11 cellular contexts compared by ENCODE assay signal in the genomic region with DNA sequence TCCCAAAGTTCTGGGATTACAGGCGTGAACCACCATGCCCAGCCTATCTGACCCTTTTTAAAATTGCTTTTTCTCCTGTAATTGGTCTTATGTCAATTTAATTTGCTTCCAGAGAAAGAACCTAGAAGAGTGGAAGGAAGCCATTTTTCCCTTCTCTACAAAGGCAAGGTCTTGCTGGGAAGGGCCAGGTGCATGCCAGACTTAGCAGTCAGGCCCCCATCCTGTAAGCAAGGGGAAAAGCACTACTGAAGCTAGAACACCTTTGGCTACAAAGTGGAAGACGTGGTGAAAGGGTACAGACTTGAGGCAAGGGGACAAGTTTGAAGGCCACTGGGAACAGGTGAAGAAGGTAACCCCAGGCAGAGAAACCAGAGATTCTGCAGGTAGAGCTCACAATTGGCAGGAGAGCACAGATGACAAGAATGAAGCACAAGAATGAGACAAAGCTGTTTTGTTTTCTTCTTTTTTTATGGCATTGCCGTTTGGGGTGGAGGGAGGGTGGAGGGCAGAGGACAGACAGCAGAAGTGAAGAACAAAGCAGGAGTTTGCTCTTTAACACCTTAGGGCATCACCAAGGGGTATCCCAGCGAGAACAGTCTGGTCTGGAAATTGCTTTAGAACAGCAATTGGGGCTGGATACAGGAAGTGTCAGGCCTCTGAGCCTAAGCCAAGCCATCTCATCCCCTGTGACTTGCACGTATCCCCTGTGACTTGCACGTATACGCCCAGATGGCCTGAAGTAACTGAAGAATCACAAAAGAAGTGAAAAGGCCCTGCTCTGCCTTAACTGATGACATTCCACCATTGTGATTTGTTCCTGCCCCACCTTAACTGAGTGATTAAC.
A peak's percentile ranks its signal among the peaks of the same experiment; 100 is the strongest.
DNase-seq lines count a peak whose midpoint lies in the region; ATAC-seq and TF ChIP-seq lines count a peak whose summit lies in the region.
"Had no signal": no experiment of that assay in that cellular context is flagged by ENCODE, and none has a peak within 500 bp of the region (broad histone marks: within the 10 kb centered on the region; RNA-seq: fewer than 3 reads in every experiment).

No MANE protein-coding gene starts in this region.

- H3K4me1 ChIP-seq in right atrium auricular region (peaks cover 0 to 37% of the 10 kb centered on the region in 2 donors), iPS-20b (ENCODE audit: insufficient read depth, low read length) (peaks cover 50% of the 10 kb centered on the region)

- H3K9ac ChIP-seq in iPS-20b (ENCODE audit: low read depth, low read length): peak overlapping the region; percentile 80

- intact Hi-C loops in Right ventricle myocardium inferior (cut with DNase I) (loop anchor here (5.0 kb wide), 1 partner anchor 191 kb away; a partner anchor contains a TSS), activated B cell treated with CpG ODN at 0.5 μM for 24 hours (cut with micrococcal nuclease) (loop anchor here (10.0 kb wide), 1 partner anchor 72 kb away; a partner anchor contains a TSS)

- H3K4me3 Mint-ChIP-seq in activated B cell treated with CpG ODN at 0.5 μM for 24 hours (no peak overlapping the region), type B pancreatic cell (peak overlapping the region; percentile 67)

- H3K36me3 ChIP-seq in right atrium auricular region: no peaks in the 10 kb centered on the region
- peaks cover 7% of the 10 kb centered on the region; the same call in 1 of the 2 replicates for H3K36me3 ChIP-seq in iPS-20b (ENCODE audit: insufficient read depth, low read depth, low read length)

- H3K4me1 Mint-ChIP-seq in activated B cell treated with CpG ODN at 0.5 μM for 24 hours (peaks cover 63% of the 10 kb centered on the region), type B pancreatic cell (ENCODE audit: unreplicated experiment) (peaks cover 43% of the 10 kb centered on the region)

- H3K9me3 ChIP-seq in right atrium auricular region: no peaks in the 10 kb centered on the region
- no peaks in the 10 kb centered on the region for H3K9me3 ChIP-seq in iPS-20b (ENCODE audit: insufficient read depth, low read depth, low read length)

- H3K4me3 ChIP-seq in right atrium auricular region (no peak overlapping the region), iPS-20b (ENCODE audit: low read length) (0 out of 2 replicates have a peak overlapping the region, but pooled peaks have one; percentile 3)

- no peak for DNase-seq in Right ventricle myocardium inferior (ENCODE audit: missing footprints)
- no peak for DNase-seq in right atrium auricular region (ENCODE audit: low spot score)
- DNase-seq in activated B cell treated with CpG ODN at 0.5 μM for 24 hours: no peak
- no peak for DNase-seq in type B pancreatic cell (ENCODE audit: extremely low spot score, unreplicated experiment)
- DNase-seq in H4 (ENCODE audit: low spot score): no peak
- no peak for DNase-seq in NCI-H2081 (lab: John Stamatoyannopoulos, UW)
- DNase-seq: DMS153; NCI-H524 treated with DMSO at 0.1 percent for 48 hours; stimulated activated CD4-positive, alpha-beta T cell treated with anti-CD3 and anti-CD28 coated beads, Interleukin-2, amount 100 ng/mL, for 24 hours had no signal

- H3K27ac Mint-ChIP-seq in activated B cell treated with CpG ODN at 0.5 μM for 24 hours: peak overlapping the region; percentile 36
- H3K27ac Mint-ChIP-seq in type B pancreatic cell: peak overlapping the region; percentile 96

- POLR2A ChIA-PET in activated B cell treated with CpG ODN at 0.5 μM for 24 hours (lab: Charles Lee): interaction anchor here (1.1 to 1.4 kb wide), 3 partner anchors 9 to 75 kb away, joined by 4 to 7 read pairs (median 5); a partner anchor contains a TSS

- H3K36me3 Mint-ChIP-seq in activated B cell treated with CpG ODN at 0.5 μM for 24 hours (ENCODE audit: low read depth): no peaks in the 10 kb centered on the region
- peaks cover 3% of the 10 kb centered on the region for H3K36me3 Mint-ChIP-seq in type B pancreatic cell

- TF ChIP-seq CTCF in right atrium auricular region (IDR thresholded peaks at IDR 0.05): no peak
- TF ChIP-seq CTCF in activated B cell treated with CpG ODN at 0.5 μM for 24 hours (IDR thresholded peaks at IDR 0.05): no peak
- TF ChIP-seq CTCF in type B pancreatic cell (conservative IDR thresholded peaks at IDR 0.05): no peak

- no peaks in the 10 kb centered on the region for H3K9me3 Mint-ChIP-seq in activated B cell treated with CpG ODN at 0.5 μM for 24 hours
- H3K9me3 Mint-ChIP-seq in type B pancreatic cell: no peaks in the 10 kb centered on the region

- CTCF ChIA-PET in activated B cell treated with CpG ODN at 0.5 μM for 24 hours (lab: Charles Lee): no interaction called here

- H3K27ac ChIP-seq in right atrium auricular region: no peak overlapping the region
- H3K27ac ChIP-seq in iPS-20b (ENCODE audit: low read length): peak overlapping the region; percentile 93

- H3K27me3 ChIP-seq in right atrium auricular region: no peaks in the 10 kb centered on the region
- H3K27me3 ChIP-seq in iPS-20b (ENCODE audit: insufficient read depth, low read length): no peaks in the 10 kb centered on the region

- ATAC-seq in Right ventricle myocardium inferior (peak; percentile 45), activated B cell treated with CpG ODN at 0.5 μM for 24 hours (ENCODE audit: low read depth) (peak; percentile 68), GM18498 (IDR thresholded peaks at IDR 0.05; ENCODE audit: unreplicated experiment) (no peak)

- no peaks in the 10 kb centered on the region for H3K27me3 Mint-ChIP-seq in activated B cell treated with CpG ODN at 0.5 μM for 24 hours
- H3K27me3 Mint-ChIP-seq in type B pancreatic cell: no peaks in the 10 kb centered on the region
